Comparison of ENCODE assay signal across 17 cellular contexts in the genomic region with DNA sequence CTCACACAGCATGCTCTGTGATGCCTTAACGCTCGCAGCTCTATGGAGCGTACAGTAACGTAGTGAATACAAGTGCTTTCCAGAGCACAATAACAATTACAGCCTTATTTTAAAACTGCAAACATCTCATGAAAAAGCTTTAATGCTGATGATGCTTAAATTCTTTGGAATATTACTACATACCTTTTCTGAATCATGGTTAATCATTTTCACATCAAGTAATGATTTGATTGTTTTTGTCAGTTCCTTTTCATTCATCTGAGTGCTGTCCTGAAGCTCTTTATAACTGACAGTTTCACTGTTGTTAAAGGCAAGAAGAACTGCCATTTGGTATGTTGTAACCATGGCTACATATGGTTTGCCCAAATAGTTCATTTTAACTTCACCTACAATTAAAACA.
"Had no signal": no experiment of that assay in that cellular context is flagged by ENCODE, and none has a peak within 500 bp of the region (broad histone marks: within the 10 kb centered on the region; RNA-seq: fewer than 3 reads in every experiment).

No MANE protein-coding gene starts in this region.

- H3K27ac ChIP-seq: brain microvascular endothelial cell, neural progenitor cell, pancreas, thoracic aorta, upper lobe of right lung had no signal

- H3K4me1 Mint-ChIP-seq: activated B cell treated with CpG ODN at 0.5 μM for 24 hours; activated naive CD8-positive, alpha-beta T cell treated with anti-CD3 and anti-CD28 coated beads, Interleukin-2, amount 10 ng/mL, durations not matched to agents 7 days and 5 days had no signal

- H3K9me3 Mint-ChIP-seq: activated B cell treated with CpG ODN at 0.5 μM for 24 hours; activated CD4-positive, alpha-beta T cell treated with anti-CD3 and anti-CD28 coated beads, Interleukin-2, amount 10 ng/mL, durations not matched to agents 7 days and 5 days; activated naive CD8-positive, alpha-beta T cell treated with anti-CD3 and anti-CD28 coated beads, Interleukin-2, amount 10 ng/mL, durations not matched to agents 7 days and 5 days; neural progenitor cell had no signal

- H3K27me3 ChIP-seq: brain microvascular endothelial cell, neural progenitor cell, pancreas, upper lobe of right lung had no signal

- H3K9ac ChIP-seq: neural progenitor cell had no signal

- H3K4me2 ChIP-seq: neural progenitor cell had no signal

- H3K9me3 ChIP-seq: pancreas, thoracic aorta, upper lobe of right lung had no signal

- H2AFZ ChIP-seq: neural progenitor cell had no signal

- FAIRE-seq: endothelial cell of umbilical vein, TTC549 had no signal

- H3K4me3 Mint-ChIP-seq: activated B cell treated with CpG ODN at 0.5 μM for 24 hours; activated CD4-positive, alpha-beta T cell treated with anti-CD3 and anti-CD28 coated beads, Interleukin-2, amount 10 ng/mL, durations not matched to agents 7 days and 5 days; activated naive CD8-positive, alpha-beta T cell treated with anti-CD3 and anti-CD28 coated beads, Interleukin-2, amount 10 ng/mL, durations not matched to agents 7 days and 5 days had no signal

- DNase-seq: activated B cell treated with CpG ODN at 0.5 μM for 24 hours; activated CD4-positive, alpha-beta T cell treated with anti-CD3 and anti-CD28 coated beads, Interleukin-2, amount 10 ng/mL, durations not matched to agents 7 days and 5 days; activated gamma-delta T cell treated with Interleukin-2 at 50 U/mL for 16 hours; activated naive CD8-positive, alpha-beta T cell treated with anti-CD3 and anti-CD28 coated beads, Interleukin-2, amount 10 ng/mL, durations not matched to agents 7 days and 5 days; brain microvascular endothelial cell; cerebellar nuclear complex; effector CD8-positive, alpha-beta T cell; head of caudate nucleus; pancreas; stimulated activated CD4-positive, alpha-beta T cell treated with anti-CD3 and anti-CD28 coated beads, Interleukin-12 subunit alpha, Interleukin-12 subunit beta, amount 100 ng/mL, for 4 hours; stimulated activated CD4-positive, alpha-beta T cell treated with anti-CD3 and anti-CD28 coated beads, Interleukin-2, amount 100 ng/mL, for 24 hours; T-helper 2 cell; upper lobe of right lung had no signal

- ATAC-seq: pancreas, upper lobe of right lung had no signal

- H3K27ac Mint-ChIP-seq: activated B cell treated with CpG ODN at 0.5 μM for 24 hours; activated CD4-positive, alpha-beta T cell treated with anti-CD3 and anti-CD28 coated beads, Interleukin-2, amount 10 ng/mL, durations not matched to agents 7 days and 5 days; activated naive CD8-positive, alpha-beta T cell treated with anti-CD3 and anti-CD28 coated beads, Interleukin-2, amount 10 ng/mL, durations not matched to agents 7 days and 5 days; neural progenitor cell had no signal

- H3K4me3 ChIP-seq: neural progenitor cell, pancreas, thoracic aorta, upper lobe of right lung had no signal

- H3K4me1 ChIP-seq: neural progenitor cell, pancreas, upper lobe of right lung had no signal
